ENCODE assay signal across 9 cellular contexts in genomic region chr16:79602615-79603014, GRCh38. TPM values are rescaled to one million over a fixed set of nuclear protein-coding genes. Genes with fewer than 3 reads are reported as not detected.
A peak's percentile ranks its signal among the peaks of the same experiment; 100 is the strongest.
DNase-seq lines count a peak whose midpoint lies in the region; ATAC-seq, FAIRE-seq and TF ChIP-seq lines count a peak whose summit lies in the region.
"Had no signal": no experiment of that assay in that cellular context is flagged by ENCODE, and none has a peak within 500 bp of the region (broad histone marks: within the 10 kb centered on the region; RNA-seq: fewer than 3 reads in every experiment).

No MANE protein-coding gene starts in this region.

- peak overlapping the region; percentile 74 to 89 for H3K27ac ChIP-seq in small intestine (ENCODE audit: low read depth in 1 of 2, low read length in 1 of 2)
- H3K27ac ChIP-seq in body of pancreas = no peak overlapping the region
- H3K27ac ChIP-seq: cardiac muscle cell had no signal

- ATAC-seq in activated T-helper 17 cell treated with anti-CD3 and anti-CD28 coated beads, Interleukin-2, amount 50 U/mL, for 72 hours (replicated peaks) = peak; percentile 28
- ATAC-seq in body of pancreas = no peak

- TF ChIP-seq POLR2A in body of pancreas (IDR thresholded peaks at IDR 0.05) = no peak

- intact Hi-C loops in body of pancreas (cut with DNase I) = no loop called here

- H3K36me3 Mint-ChIP-seq in activated T-helper 17 cell treated with anti-CD3 and anti-CD28 coated beads, Interleukin-2, amount 50 U/mL, for 72 hours (ENCODE audit: low read depth) = peaks cover 57% of the 10 kb centered on the region

- peaks cover 0 to 3% of the 10 kb centered on the region in 2 donors for H3K4me1 ChIP-seq in small intestine (ENCODE audit: control insufficient read depth in 2 of 2, insufficient read depth in 1 of 2, low read depth in 1 of 2, low read length in 1 of 2)
- peaks cover 14% of the 10 kb centered on the region for H3K4me1 ChIP-seq in body of pancreas

- H3K9me3 ChIP-seq in small intestine (ENCODE audit: control insufficient read depth, low read depth) = no peaks in the 10 kb centered on the region
- H3K9me3 ChIP-seq in body of pancreas = no peaks in the 10 kb centered on the region

- peak; percentile 21 for DNase-seq in NK-92 treated with Interleukin-12 subunit alpha and Interleukin-12 subunit beta, amount 100 ng/mL, for 24 hours (lab: John Stamatoyannopoulos, UW)
- DNase-seq in NK-92 (lab: John Stamatoyannopoulos, UW; ENCODE audit: unreplicated experiment) = no peak
- peak; percentile 59 for DNase-seq in left kidney (ENCODE audit: low read depth, low spot score)
- DNase-seq in small intestine = peak; percentile 91
- DNase-seq in A172 (ENCODE audit: low spot score) = no peak
- no peak for DNase-seq in body of pancreas
- DNase-seq in putamen (ENCODE audit: low spot score) = no peak

- H3K36me3 ChIP-seq in small intestine (ENCODE audit: control insufficient read depth in 2 of 2, insufficient read depth in 2 of 2, low read length in 2 of 2) = peaks cover 0 to 2% of the 10 kb centered on the region in 2 donors
- H3K36me3 ChIP-seq in body of pancreas (replicated peaks in 1 of 2; ENCODE audit: insufficient read depth in 1 of 2, low read depth in 2 of 2) = no peaks in the 10 kb centered on the region
- H3K36me3 ChIP-seq: cardiac muscle cell had no signal

- H3K27me3 ChIP-seq in small intestine (ENCODE audit: control insufficient read depth in 2 of 2, insufficient read depth in 2 of 2, low read length in 2 of 2) = no peaks in the 10 kb centered on the region
- H3K27me3 ChIP-seq in body of pancreas = no peaks in the 10 kb centered on the region

- FAIRE-seq in small intestine (lab: Jason Lieb, UNC) = peak; percentile 36

- H3K4me3 ChIP-seq in small intestine (ENCODE audit: low read depth in 1 of 2, low read length in 2 of 2) = peak overlapping the region in 1 of 2 donors; percentile 69
- H3K4me3 ChIP-seq in body of pancreas = no peak overlapping the region

- no peak for TF ChIP-seq CTCF in body of pancreas (IDR thresholded peaks at IDR 0.05)

- peak overlapping the region; percentile 99 for H3K27ac Mint-ChIP-seq in activated T-helper 17 cell treated with anti-CD3 and anti-CD28 coated beads, Interleukin-2, amount 50 U/mL, for 72 hours

- no peaks in the 10 kb centered on the region for H3K27me3 Mint-ChIP-seq in activated T-helper 17 cell treated with anti-CD3 and anti-CD28 coated beads, Interleukin-2, amount 50 U/mL, for 72 hours

- peak overlapping the region; percentile 87 for H3K4me3 Mint-ChIP-seq in activated T-helper 17 cell treated with anti-CD3 and anti-CD28 coated beads, Interleukin-2, amount 50 U/mL, for 72 hours

- WGBS in small intestine, 3 donors = 5 to 16% (median 13%) methylated on average over 5 of the region's 5 CpGs
- WGBS in body of pancreas, 2 donors = 17 to 25% methylated on average over 5 of the region's 5 CpGs

- no peaks in the 10 kb centered on the region for H3K9me3 Mint-ChIP-seq in activated T-helper 17 cell treated with anti-CD3 and anti-CD28 coated beads, Interleukin-2, amount 50 U/mL, for 72 hours

- H3K4me1 Mint-ChIP-seq in activated T-helper 17 cell treated with anti-CD3 and anti-CD28 coated beads, Interleukin-2, amount 50 U/mL, for 72 hours = peaks cover 31% of the 10 kb centered on the region

RNA-seq across cellular contexts. Expression of gene MAF, which starts 2.1 kb away (rescaled TPM):
- 100 to 1,000 TPM; 173 to 375 TPM for total RNA-seq in activated T-helper 17 cell treated with anti-CD3 and anti-CD28 coated beads, Interleukin-2, amount 50 U/mL, for 72 hours
- polyA plus RNA-seq in small intestine = 10 to 100 TPM; 23.7 to 65.9 (median 59.5) TPM
- 0.12 TPM in 1 of 2 replicates, not detected in the other for total RNA-seq in A172 (2014; rRNA removed; shearing (Covaris generic))
- 10 to 100 TPM; 10.9 to 31.3 TPM for total RNA-seq in body of pancreas

Comparison
In these comparisons a context has a peak if more than half of its experiments do, and no peak if none do; other contexts are left out.
1. DNase-seq: peak in NK-92 treated with Interleukin-12 subunit alpha and Interleukin-12 subunit beta, amount 100 ng/mL, for 24 hours (single experiment), left kidney (single experiment) and small intestine (single experiment); none in NK-92 (single experiment), A172 (single experiment), body of pancreas (0 of 4) and putamen (single experiment).
2. H3K27ac ChIP-seq: peak in small intestine (2 of 2); none in body of pancreas (0 of 4).
3. RNA of gene MAF, which starts 2.1 kb away (total RNA-seq): 173 to 375 TPM in activated T-helper 17 cell treated with anti-CD3 and anti-CD28 coated beads, Interleukin-2, amount 50 U/mL, for 72 hours and 10.9 to 31.3 TPM in body of pancreas; 0.12 TPM in A172; every median in the first group is over 10 times any median in the second.